9 cellular contexts compared by ENCODE assay signal in the genomic region with DNA sequence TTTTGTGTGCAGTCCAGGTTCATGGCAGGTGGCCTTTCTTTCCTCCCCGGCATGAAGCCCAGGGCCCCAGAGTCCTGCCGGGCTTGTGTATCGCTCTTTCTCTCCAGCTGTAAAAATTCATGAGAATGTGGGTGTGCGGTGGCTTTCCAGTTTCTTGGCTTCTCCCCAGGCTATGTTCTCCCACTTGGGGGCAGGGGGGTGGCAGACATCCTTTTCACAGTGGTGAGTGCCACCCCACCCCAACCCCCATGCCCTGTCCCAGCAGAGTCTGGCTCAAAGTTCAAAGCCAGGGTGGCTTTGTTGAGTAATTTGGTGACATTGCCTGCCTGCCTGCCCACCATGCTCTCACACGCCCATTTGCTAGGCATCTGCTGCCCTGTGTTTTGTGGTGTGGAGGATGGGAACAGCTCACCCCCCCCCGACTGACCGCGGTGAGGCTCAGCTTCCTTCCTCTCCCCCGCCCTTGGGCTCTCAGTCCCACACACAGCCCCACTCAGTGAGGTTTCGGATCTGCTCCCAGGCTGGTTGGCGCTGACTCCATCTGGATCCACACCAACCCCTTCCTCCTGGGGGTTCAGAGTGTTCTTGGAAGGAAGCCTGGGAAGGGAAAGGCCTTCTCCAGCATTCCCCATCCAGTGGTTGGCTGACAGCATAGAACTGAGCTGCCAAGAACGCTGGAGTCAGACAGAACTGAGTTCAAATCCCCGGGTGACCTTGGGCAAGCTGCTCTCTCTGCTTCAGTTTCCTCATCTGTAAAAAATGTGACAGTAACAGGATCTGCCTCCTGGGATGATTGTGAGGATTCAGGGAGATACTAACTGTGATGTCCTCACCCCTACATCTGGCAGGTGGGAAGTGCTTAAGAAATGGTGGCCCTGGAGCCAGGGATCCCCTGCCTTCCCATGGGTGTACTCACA. TPM values are rescaled to one million over a fixed set of nuclear protein-coding genes. Genes with fewer than 3 reads are reported as not detected.
A peak's percentile ranks its signal among the peaks of the same experiment; 100 is the strongest.
DNase-seq lines count a peak whose midpoint lies in the region; ATAC-seq, FAIRE-seq and TF ChIP-seq lines count a peak whose summit lies in the region.
"Had no signal": no experiment of that assay in that cellular context is flagged by ENCODE, and none has a peak within 500 bp of the region (broad histone marks: within the 10 kb centered on the region; RNA-seq: fewer than 3 reads in every experiment).

No MANE protein-coding gene starts in this region.

- peaks cover 25% of the 10 kb centered on the region for H3K4me1 ChIP-seq in mesodermal cell (ENCODE audit: control insufficient read depth, insufficient read depth, low read length, poor library complexity, severe bottlenecking)
- H3K4me1 ChIP-seq in tibial nerve, result peaks cover 7 to 90% (median 57%) of the 10 kb centered on the region in 4 donors

- TF ChIP-seq EP300 in tibial nerve (IDR thresholded peaks at IDR 0.05), result peak; percentile 67 to 99

- no peak for TF ChIP-seq POLR2A in tibial nerve (IDR thresholded peaks at IDR 0.05)

- no peaks in the 10 kb centered on the region for H3K27me3 ChIP-seq in tibial nerve

- H3K4me3 ChIP-seq in mesodermal cell (ENCODE audit: extremely low read depth, insufficient read depth, low read length, poor library complexity, severe bottlenecking), result no peak overlapping the region
- H3K4me3 ChIP-seq in tibial nerve, result peak overlapping the region in 2 of 4 donors; percentile 5 to 24

- peak; percentile 1 for DNase-seq in NK-92 treated with Interleukin-12 subunit alpha and Interleukin-12 subunit beta, amount 100 ng/mL, for 24 hours (lab: John Stamatoyannopoulos, UW)
- DNase-seq in NK-92 (lab: John Stamatoyannopoulos, UW; ENCODE audit: unreplicated experiment) (no peak), RPMI7951 (ENCODE audit: low read depth) (peak; percentile 99), tibial nerve (ENCODE audit: low spot score in 2 of 2) (peak; percentile 92 to 97), NCI-H510A (lab: John Stamatoyannopoulos, UW) (no peak)

- ATAC-seq in HG02870 (IDR thresholded peaks at IDR 0.05; ENCODE audit: unreplicated experiment), result peak; percentile 48

- H3K36me3 ChIP-seq in mesodermal cell (ENCODE audit: control insufficient read depth, insufficient read depth, low read length) (peaks cover 7% of the 10 kb centered on the region), tibial nerve (no peaks in the 10 kb centered on the region)

- H3K9me3 ChIP-seq in mesodermal cell (ENCODE audit: control insufficient read depth, low read length) (no peaks in the 10 kb centered on the region), tibial nerve (no peaks in the 10 kb centered on the region)

- TF ChIP-seq CTCF in tibial nerve (IDR thresholded peaks at IDR 0.05), result peak in 1 of 5 experiments; percentile 11

- H3K27ac ChIP-seq in mesodermal cell (ENCODE audit: low read depth, low read length, severe bottlenecking) (peak overlapping the region; percentile 84), tibial nerve (peak overlapping the region; percentile 63 to 93 (median 80))

- 39 to 70% methylated on average over 2 to 3 of the region's 13 CpGs for WGBS in mesodermal cell (ENCODE audit: insufficient coverage in 2 of 2), 2 experiments
- 1% methylated on average over 9 to 13 of the region's 13 CpGs for WGBS in tibial nerve, 2 donors

- FAIRE-seq in endometrium (lab: Jason Lieb, UNC), result peak; percentile 70
- FAIRE-seq: colon had no signal

RNA-seq across cellular contexts. Expression of gene CHD9, which starts 36.1 kb away (rescaled TPM):
- total RNA-seq in RPMI7951 (2014; rRNA removed; shearing (Covaris generic)), result 24.6 and 28.8 TPM in 2 replicates
- 32.8 TPM for polyA plus RNA-seq in mesodermal cell (2013, experiment 1 of 2)
- 31.9 TPM for polyA plus RNA-seq in mesodermal cell (2013, experiment 2 of 2)
- 100 to 1,000 TPM in 1 of 4 donors, 10 to 100 TPM in 3; 82.2 to 114 (median 91.3) TPM for total RNA-seq in tibial nerve

RNA-seq across cellular contexts. Expression of gene CHD9NB, which starts 38.2 kb away (rescaled TPM):
- total RNA-seq in RPMI7951 (2014; rRNA removed; shearing (Covaris generic)), result not detected in 2 replicates
- 2.1 TPM for polyA plus RNA-seq in mesodermal cell (2013, experiment 1 of 2)
- polyA plus RNA-seq in mesodermal cell (2013, experiment 2 of 2), result 1.6 TPM
- total RNA-seq in tibial nerve, result 10 to 100 TPM in 2 of 4 donors, 1 to 10 TPM in 2; 5.1 to 16.4 (median 9.3) TPM

Comparison
In these comparisons a context has a peak if more than half of its experiments do, and no peak if none do; other contexts are left out.
1. DNase-seq: peak in NK-92 treated with Interleukin-12 subunit alpha and Interleukin-12 subunit beta, amount 100 ng/mL, for 24 hours (single experiment), RPMI7951 (single experiment) and tibial nerve (2 of 2); none in NK-92 (single experiment) and NCI-H510A (single experiment).